ENCODE assay signal across 25 cellular contexts in the genomic region with DNA sequence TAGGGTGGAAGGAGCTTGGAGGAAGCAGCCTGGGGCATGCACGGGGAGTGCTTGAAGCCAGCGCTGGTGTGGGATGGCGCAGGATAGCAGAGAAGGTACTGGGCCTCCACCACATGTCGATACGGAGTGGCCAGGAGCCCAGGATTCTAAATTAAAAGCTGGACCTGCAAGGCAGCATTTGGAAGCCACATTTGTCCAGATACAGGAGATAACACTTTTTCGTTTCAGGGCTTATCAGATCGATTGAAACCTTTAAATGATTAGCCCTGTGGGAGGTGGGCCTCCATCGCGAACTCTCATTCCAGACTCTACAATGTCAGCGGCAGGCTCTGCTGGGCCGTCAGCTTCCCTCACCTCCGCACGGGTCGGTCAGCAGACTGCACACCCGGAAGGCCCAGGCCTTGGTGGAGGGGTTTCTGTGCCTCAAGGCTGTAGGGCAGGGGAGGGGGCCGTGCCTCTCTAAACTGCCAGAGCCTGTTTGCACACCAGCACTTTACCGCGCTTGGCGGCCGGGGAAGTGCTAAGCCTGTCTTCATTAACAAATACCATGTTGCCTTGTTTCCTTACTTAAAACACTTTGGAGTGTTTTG. TPM values are rescaled to one million over a fixed set of nuclear protein-coding genes. Genes with fewer than 3 reads are reported as not detected.
A peak's percentile ranks its signal among the peaks of the same experiment; 100 is the strongest.
DNase-seq lines count a peak whose midpoint lies in the region; ATAC-seq and TF ChIP-seq lines count a peak whose summit lies in the region.
"Had no signal": no experiment of that assay in that cellular context is flagged by ENCODE, and none has a peak within 500 bp of the region (broad histone marks: within the 10 kb centered on the region; RNA-seq: fewer than 3 reads in every experiment).

No MANE protein-coding gene starts in this region.

- intact Hi-C loops in breast epithelium (cut with DNase I; ENCODE audit: low total_unique reads) (no loop called here), mammary epithelial cell (cut with micrococcal nuclease) (no loop called here)

- H3K9me3 ChIP-seq in breast epithelium = no peaks in the 10 kb centered on the region
- H3K9me3 ChIP-seq in mammary epithelial cell (replicated peaks; ENCODE audit: insufficient read depth, low read length) = no peaks in the 10 kb centered on the region
- H3K9me3 ChIP-seq in hepatocyte (ENCODE audit: low read depth) = no peaks in the 10 kb centered on the region
- H3K9me3 ChIP-seq: BLaER1 treated with 17β-estradiol and CSF1 and Interleukin-3, amounts not matched to agents 10 nM and 100 nM had no signal

- peaks cover 13% of the 10 kb centered on the region for H3K9me3 Mint-ChIP-seq in progenitor cell of endocrine pancreas (ENCODE audit: low read depth)
- H3K9me3 Mint-ChIP-seq: CD4-positive, alpha-beta T cell had no signal

- H3K36me3 Mint-ChIP-seq in progenitor cell of endocrine pancreas (ENCODE audit: insufficient read depth) = peaks cover 2% of the 10 kb centered on the region

- TF ChIP-seq CTCF in breast epithelium (IDR thresholded peaks at IDR 0.05) (no peak), mammary epithelial cell (conservative IDR thresholded peaks at IDR 0.05 in 1 of 2, IDR thresholded peaks at IDR 0.05 in 1 of 2; ENCODE audit: extremely low read depth in 1 of 2, insufficient read depth in 1 of 2, low read depth in 1 of 2, low read length in 2 of 2) (no peak), hepatocyte (IDR thresholded peaks at IDR 0.05; ENCODE audit: poor library complexity) (no peak), progenitor cell of endocrine pancreas (IDR thresholded peaks at IDR 0.05; ENCODE audit: unreplicated experiment) (no peak)

- no TSS peak for BruUV-seq in mammary epithelial cell (replicated peaks; lab: Mats Ljungman, UMichigan)

- no peak for TF ChIP-seq POLR2A in breast epithelium (IDR thresholded peaks at IDR 0.05)

- H3K27me3 ChIP-seq in breast epithelium = no peaks in the 10 kb centered on the region
- H3K27me3 ChIP-seq in mammary epithelial cell (ENCODE audit: insufficient read depth, low read length) = no peaks in the 10 kb centered on the region
- no peaks in the 10 kb centered on the region for H3K27me3 ChIP-seq in hepatocyte
- H3K27me3 ChIP-seq: BLaER1 treated with 17β-estradiol and CSF1 and Interleukin-3, amounts not matched to agents 10 nM and 100 nM had no signal

- no peaks in the 10 kb centered on the region for H3K79me2 ChIP-seq in mammary epithelial cell (ENCODE audit: insufficient read depth, low read length)
- H3K79me2 ChIP-seq in hepatocyte = no peaks in the 10 kb centered on the region

- H3K27ac ChIP-seq in breast epithelium = peak overlapping the region; percentile 15 to 61
- H3K27ac ChIP-seq in mammary epithelial cell (ENCODE audit: insufficient read depth, low read depth, low read length) = no peak overlapping the region
- peak overlapping the region; percentile 61 for H3K27ac ChIP-seq in hepatocyte
- no peak overlapping the region for H3K27ac ChIP-seq in substantia nigra (ENCODE audit: low read depth, low read length, poor library complexity, severe bottlenecking)
- H3K27ac ChIP-seq: A549; BLaER1 treated with 17β-estradiol and CSF1 and Interleukin-3, amounts not matched to agents 10 nM and 100 nM; RWPE1 had no signal

- no peaks in the 10 kb centered on the region for H3K36me3 ChIP-seq in breast epithelium
- no peaks in the 10 kb centered on the region for H3K36me3 ChIP-seq in mammary epithelial cell (ENCODE audit: insufficient read depth, low read length)
- no peaks in the 10 kb centered on the region for H3K36me3 ChIP-seq in hepatocyte (replicated peaks; ENCODE audit: insufficient read depth, low read depth)
- H3K36me3 ChIP-seq: BLaER1 treated with 17β-estradiol and CSF1 and Interleukin-3, amounts not matched to agents 10 nM and 100 nM had no signal

- no peaks in the 10 kb centered on the region for H3K9me2 ChIP-seq in hepatocyte (replicated peaks; ENCODE audit: insufficient read depth)

- CTCF ChIA-PET in mammary epithelial cell (lab: Charles Lee; ENCODE audit: low non-redundant PET) = no interaction called here

- H4K20me1 ChIP-seq in mammary epithelial cell (ENCODE audit: insufficient read depth, low read length) (no peaks in the 10 kb centered on the region), hepatocyte (ENCODE audit: insufficient read depth, poor library complexity, severe bottlenecking) (no peaks in the 10 kb centered on the region)
- H4K20me1 ChIP-seq: BLaER1 treated with 17β-estradiol and CSF1 and Interleukin-3, amounts not matched to agents 10 nM and 100 nM had no signal

- no peak overlapping the region for H2AFZ ChIP-seq in mammary epithelial cell (ENCODE audit: low read depth, low read length)
- H2AFZ ChIP-seq in hepatocyte = no peak overlapping the region

- peak overlapping the region; percentile 96 for H3K27ac Mint-ChIP-seq in progenitor cell of endocrine pancreas
- H3K27ac Mint-ChIP-seq: CD4-positive, alpha-beta T cell had no signal

- peaks cover 41% of the 10 kb centered on the region for H3K4me1 Mint-ChIP-seq in progenitor cell of endocrine pancreas (ENCODE audit: low read depth)

- peaks cover 24% of the 10 kb centered on the region for H3K27me3 Mint-ChIP-seq in progenitor cell of endocrine pancreas
- H3K27me3 Mint-ChIP-seq: CD4-positive, alpha-beta T cell had no signal

- H3K4me3 ChIP-seq in breast epithelium (no peak overlapping the region), mammary epithelial cell (replicated peaks in 1 of 3; ENCODE audit: insufficient read depth in 1 of 3, low read depth in 2 of 3, low read length in 3 of 3) (no peak overlapping the region), hepatocyte (no peak overlapping the region)
- H3K4me3 ChIP-seq: A549; BLaER1 treated with 17β-estradiol and CSF1 and Interleukin-3, amounts not matched to agents 10 nM and 100 nM had no signal

- DNase-seq in breast epithelium (ENCODE audit: low spot score in 2 of 2) (no peak), mammary epithelial cell (no peak), hepatocyte (ENCODE audit: low spot score) (no peak), progenitor cell of endocrine pancreas (ENCODE audit: low spot score, unreplicated experiment) (peak; percentile 22), DMS53 treated with DMSO at 0.1 percent for 48 hours (lab: John Stamatoyannopoulos, UW; ENCODE audit: unreplicated experiment) (no peak), substantia nigra (lab: John Stamatoyannopoulos, UW) (no peak)
- DNase-seq: AML-193; CD4-positive, alpha-beta T cell; EL; GF-D8; Kasumi-1; NCI-H1092 treated with DMSO at 0.1 percent for 48 hours; NCI-H1436; NCI-H187 treated with DMSO at 0.1 percent for 48 hours; NCI-H524; SHP77 had no signal

- peak overlapping the region; percentile 0 for H3K4me3 Mint-ChIP-seq in progenitor cell of endocrine pancreas (ENCODE audit: low read depth)
- H3K4me3 Mint-ChIP-seq: CD4-positive, alpha-beta T cell had no signal

- H3K4me2 ChIP-seq in mammary epithelial cell (ENCODE audit: insufficient read depth, low read depth, low read length) (no peak overlapping the region), hepatocyte (no peak overlapping the region)
- H3K4me2 ChIP-seq: A549; BLaER1 treated with 17β-estradiol and CSF1 and Interleukin-3, amounts not matched to agents 10 nM and 100 nM had no signal

- no peak for ATAC-seq in GM19324 (IDR thresholded peaks at IDR 0.05; ENCODE audit: low FRiP score, unreplicated experiment)
- ATAC-seq: A549, HCT116, HepG2 had no signal

- in situ Hi-C loops in mammary epithelial cell (cut with MboI; ENCODE audit: low sequenced_read_pairs in 2 of 2) = no loop called here

- dilution Hi-C loops in mammary epithelial cell (cut with HindIII; ENCODE audit: low sequenced_read_pairs) = loop anchor here (5.0 kb wide), 1 partner anchor 36 kb away; no protein-coding TSS in a partner anchor

- H3K9ac ChIP-seq in mammary epithelial cell (ENCODE audit: insufficient read depth, low read length) = no peak overlapping the region
- H3K9ac ChIP-seq: BLaER1 treated with 17β-estradiol and CSF1 and Interleukin-3, amounts not matched to agents 10 nM and 100 nM had no signal

- 49% methylated on average over 16 of the region's 20 CpGs for WGBS in mammary epithelial cell (ENCODE audit: low coverage, missing lambda C conversion rate)
- 66% methylated on average over 20 of the region's 20 CpGs for WGBS in hepatocyte (ENCODE audit: low lambda C conversion rate, missing lambda C conversion rate)

- H3K4me1 ChIP-seq in breast epithelium (no peaks in the 10 kb centered on the region), mammary epithelial cell (ENCODE audit: insufficient read depth, low read length) (no peaks in the 10 kb centered on the region), hepatocyte (ENCODE audit: insufficient read depth) (peaks cover 24% of the 10 kb centered on the region)
- H3K4me1 ChIP-seq: A549 had no signal

RNA-seq across cellular contexts. Expression of a gene that starts 17.9 kb away (rescaled TPM):
- total RNA-seq in breast epithelium (10 to 100 TPM in 1 of 3 donors, 1 to 10 TPM in 1, under 1 TPM in 1; 0.96 to 12.1 (median 6.9) TPM), mammary epithelial cell (under 1 TPM in 1 of 2 donors, not detected in 1; 0.17 TPM), hepatocyte (1.4 and 4.0 TPM in 2 replicates), progenitor cell of endocrine pancreas (3.6 and 4.7 TPM in 2 replicates)
- polyA plus RNA-seq in mammary epithelial cell (not detected), hepatocyte (5.8 and 5.9 TPM in 2 replicates)
- not detected for polyA minus RNA-seq in mammary epithelial cell
- total RNA-seq: H4, HepG2, M059J, SK-MEL-5 had no signal
- polyA plus RNA-seq: HepG2 had no signal

Comparison
In these comparisons a context has a peak if more than half of its experiments do, and no peak if none do; other contexts are left out.
1. H3K27ac ChIP-seq: peak in breast epithelium (2 of 2) and hepatocyte (single experiment); none in mammary epithelial cell (single experiment) and substantia nigra (single experiment).